ENCODE assay signal across 11 cellular contexts in genomic region chr2:96954490-96954846, GRCh38. TPM values are rescaled to one million over a fixed set of nuclear protein-coding genes. Genes with fewer than 3 reads are reported as not detected.
DNase-seq lines count a peak whose midpoint lies in the region; ATAC-seq lines count a peak whose summit lies in the region.
"Had no signal": no experiment of that assay in that cellular context is flagged by ENCODE, and none has a peak within 500 bp of the region (broad histone marks: within the 10 kb centered on the region; RNA-seq: fewer than 3 reads in every experiment).

No MANE protein-coding gene starts in this region.

- intact Hi-C loops in naive thymus-derived CD4-positive, alpha-beta T cell (cut with micrococcal nuclease) = loop anchor here in 1 of 2 donors (5.0 kb wide), 2 partner anchors 42 to 158 kb away; partner anchors contain the start of gene ANKRD36

- no peaks in the 10 kb centered on the region for H3K27me3 ChIP-seq in naive thymus-derived CD4-positive, alpha-beta T cell (ENCODE audit: control insufficient read depth in 2 of 2, insufficient read depth in 2 of 2, low read length in 2 of 2)

- H3K36me3 ChIP-seq in naive thymus-derived CD4-positive, alpha-beta T cell (ENCODE audit: control insufficient read depth in 2 of 3, insufficient read depth in 3 of 3, low read length in 3 of 3) = no peaks in the 10 kb centered on the region

- no peaks in the 10 kb centered on the region for H3K9me3 Mint-ChIP-seq in T-helper 1 cell treated with Interleukin-12 subunit alpha and Interleukin-12 subunit beta and Interleukin-4 antibody, amounts not matched to agents 30 μg/mL and 1 μg/mL, for 36 hours
- no peaks in the 10 kb centered on the region for H3K9me3 Mint-ChIP-seq in naive thymus-derived CD4-positive, alpha-beta T cell

- POLR2A ChIA-PET in naive thymus-derived CD4-positive, alpha-beta T cell (lab: Charles Lee) = interaction anchor here (1.2 to 19.7 kb wide), 3 partner anchors 8 to 92 kb away, joined by 6 to 288 read pairs (median 8); partner anchors contain the start of genes ANKRD39 and SEMA4C

- no peak overlapping the region for H3K4me3 ChIP-seq in naive thymus-derived CD4-positive, alpha-beta T cell (ENCODE audit: low read length)

- H3K27ac ChIP-seq in naive thymus-derived CD4-positive, alpha-beta T cell (ENCODE audit: low read depth, low read length) = no peak overlapping the region

- no peak overlapping the region for H3K4me3 Mint-ChIP-seq in T-helper 1 cell treated with Interleukin-12 subunit alpha and Interleukin-12 subunit beta and Interleukin-4 antibody, amounts not matched to agents 30 μg/mL and 1 μg/mL, for 36 hours
- H3K4me3 Mint-ChIP-seq in naive thymus-derived CD4-positive, alpha-beta T cell = peak overlapping the region in 2 of 10 donors; percentile 17 to 51
- H3K4me3 Mint-ChIP-seq: activated naive CD8-positive, alpha-beta T cell had no signal

- CTCF ChIA-PET in naive thymus-derived CD4-positive, alpha-beta T cell (lab: Charles Lee) = interaction anchor here (0.6 to 10.4 kb wide), 6 partner anchors 81 to 188 kb away, joined by 3 to 144 read pairs (median 3); partner anchors contain the start of genes ANKRD36 and ANKRD39

- DNase-seq in NCI-H345 (lab: John Stamatoyannopoulos, UW) = peak; percentile 18
- DNase-seq in NCI-H345 treated with DMSO at 0.1 percent for 48 hours (lab: John Stamatoyannopoulos, UW; ENCODE audit: unreplicated experiment) = no peak
- DNase-seq in naive thymus-derived CD4-positive, alpha-beta T cell = peak in 4 of 9 donors; percentile 24 to 54 (median 32)
- no peak for DNase-seq in effector CD8-positive, alpha-beta T cell (lab: John Stamatoyannopoulos, UW)
- no peak for DNase-seq in occipital lobe (lab: John Stamatoyannopoulos, UW)
- DNase-seq in superior temporal gyrus (ENCODE audit: extremely low spot score) = no peak
- DNase-seq: ACHN, NCI-H1436 treated with DMSO at 0.1 percent for 48 hours had no signal

- peaks cover 13 to 14% of the 10 kb centered on the region in 2 donors for H3K4me1 ChIP-seq in naive thymus-derived CD4-positive, alpha-beta T cell (ENCODE audit: control insufficient read depth in 2 of 2, insufficient read depth in 2 of 2, low read length in 2 of 2)

- no peaks in the 10 kb centered on the region for H3K9me3 ChIP-seq in naive thymus-derived CD4-positive, alpha-beta T cell (ENCODE audit: control insufficient read depth in 2 of 3, low read length in 3 of 3)

- peak overlapping the region; percentile 43 for H3K27ac Mint-ChIP-seq in T-helper 1 cell treated with Interleukin-12 subunit alpha and Interleukin-12 subunit beta and Interleukin-4 antibody, amounts not matched to agents 30 μg/mL and 1 μg/mL, for 36 hours
- peak overlapping the region in 5 of 9 donors; percentile 66 to 90 (median 74) for H3K27ac Mint-ChIP-seq in naive thymus-derived CD4-positive, alpha-beta T cell
- H3K27ac Mint-ChIP-seq: activated naive CD8-positive, alpha-beta T cell had no signal

- peaks cover 20% of the 10 kb centered on the region for H3K4me1 Mint-ChIP-seq in T-helper 1 cell treated with Interleukin-12 subunit alpha and Interleukin-12 subunit beta and Interleukin-4 antibody, amounts not matched to agents 30 μg/mL and 1 μg/mL, for 36 hours (ENCODE audit: low read depth)
- H3K4me1 Mint-ChIP-seq in naive thymus-derived CD4-positive, alpha-beta T cell = peaks cover 14 to 41% (median 20%) of the 10 kb centered on the region in 7 donors

- ATAC-seq in GM21447 (IDR thresholded peaks at IDR 0.05; ENCODE audit: unreplicated experiment) = peak; percentile 55
- no peak for ATAC-seq in naive thymus-derived CD4-positive, alpha-beta T cell

- peaks cover 13% of the 10 kb centered on the region for H3K27me3 Mint-ChIP-seq in T-helper 1 cell treated with Interleukin-12 subunit alpha and Interleukin-12 subunit beta and Interleukin-4 antibody, amounts not matched to agents 30 μg/mL and 1 μg/mL, for 36 hours (ENCODE audit: low read depth)
- H3K27me3 Mint-ChIP-seq in naive thymus-derived CD4-positive, alpha-beta T cell = peaks cover 0 to 2% (median 0%) of the 10 kb centered on the region in 5 donors
- H3K27me3 Mint-ChIP-seq: activated naive CD8-positive, alpha-beta T cell had no signal

- no peaks in the 10 kb centered on the region for H3K36me3 Mint-ChIP-seq in T-helper 1 cell treated with Interleukin-12 subunit alpha and Interleukin-12 subunit beta and Interleukin-4 antibody, amounts not matched to agents 30 μg/mL and 1 μg/mL, for 36 hours (ENCODE audit: low read depth)
- H3K36me3 Mint-ChIP-seq in naive thymus-derived CD4-positive, alpha-beta T cell = no peaks in the 10 kb centered on the region
- H3K36me3 Mint-ChIP-seq: activated naive CD8-positive, alpha-beta T cell had no signal

RNA-seq across cellular contexts. Expression of gene FAM178B, which starts 31.9 kb away (rescaled TPM):
- 1 to 10 TPM in 2 of 5 experiments, under 1 TPM in 2, not detected in 1; 0.97 to 2.1 (median 1.1) TPM for total RNA-seq in naive thymus-derived CD4-positive, alpha-beta T cell
- under 1 TPM; 0.49 to 0.97 TPM for polyA plus RNA-seq in naive thymus-derived CD4-positive, alpha-beta T cell
- not detected for total RNA-seq in occipital lobe
